14 cellular contexts compared by ENCODE assay signal in genomic region chr12:116133149-116133548, GRCh38.
DNase-seq lines count a peak whose midpoint lies in the region; ATAC-seq and TF ChIP-seq lines count a peak whose summit lies in the region.
"Had no signal": no experiment of that assay in that cellular context is flagged by ENCODE, and none has a peak within 500 bp of the region (broad histone marks: within the 10 kb centered on the region; RNA-seq: fewer than 3 reads in every experiment).

No MANE protein-coding gene starts in this region.

- H3K4me1 ChIP-seq in hepatocyte (ENCODE audit: insufficient read depth): peaks cover 25% of the 10 kb centered on the region

- no peaks in the 10 kb centered on the region for H3K27me3 ChIP-seq in hepatocyte
- H3K27me3 ChIP-seq: spleen had no signal

- no peak overlapping the region for H3K4me3 Mint-ChIP-seq in activated T-cell treated with anti-CD3 and anti-CD28 coated beads, Interleukin-2, amount 50 U/mL, for 24 hours
- no peak overlapping the region for H3K4me3 Mint-ChIP-seq in stimulated activated naive B cell treated with anti-CD40 and anti-IgM and Interleukin-4, amounts not matched to agents 10 μg/mL and 1 μg/mL and 100 μg/mL, for 72 hours

- no peaks in the 10 kb centered on the region for H3K36me3 Mint-ChIP-seq in activated T-cell treated with anti-CD3 and anti-CD28 coated beads, Interleukin-2, amount 50 U/mL, for 24 hours (ENCODE audit: low read depth)
- H3K36me3 Mint-ChIP-seq in stimulated activated naive B cell treated with anti-CD40 and anti-IgM and Interleukin-4, amounts not matched to agents 10 μg/mL and 1 μg/mL and 100 μg/mL, for 72 hours: no peaks in the 10 kb centered on the region
- H3K36me3 Mint-ChIP-seq: CD4-positive, CD25-positive, alpha-beta regulatory T cell had no signal

- H3K36me3 ChIP-seq in hepatocyte (replicated peaks; ENCODE audit: insufficient read depth, low read depth): no peaks in the 10 kb centered on the region
- H3K36me3 ChIP-seq: spleen had no signal

- H4K20me1 ChIP-seq in hepatocyte (ENCODE audit: insufficient read depth, poor library complexity, severe bottlenecking): peaks cover 94% of the 10 kb centered on the region

- no peak for TF ChIP-seq CTCF in hepatocyte (IDR thresholded peaks at IDR 0.05; ENCODE audit: poor library complexity)

- no peaks in the 10 kb centered on the region for H3K9me2 ChIP-seq in hepatocyte (replicated peaks; ENCODE audit: insufficient read depth)

- DNase-seq in activated T-cell treated with anti-CD3 and anti-CD28 coated beads, Interleukin-2, amount 50 U/mL, for 24 hours: no peak
- DNase-seq in activated T-cell treated with anti-CD3 and anti-CD28 coated beads for 4 hours (no peak), SIG-M5 (lab: John Stamatoyannopoulos, UW) (peak; percentile 34), hepatocyte (ENCODE audit: low spot score) (no peak)
- no peak for DNase-seq in stimulated activated naive B cell treated with anti-CD40 and anti-IgM and Interleukin-4, amounts not matched to agents 10 μg/mL and 1 μg/mL and 100 μg/mL, for 72 hours
- DNase-seq in stimulated activated CD4-positive, alpha-beta T cell treated with anti-CD3 and anti-CD28 coated beads, Interleukin-2, amount 100 ng/mL, for 24 hours: no peak
- DNase-seq: CD4-positive, CD25-positive, alpha-beta regulatory T cell; dermis blood vessel endothelial cell; hippocampal formation; NCI-H1417; NK-92 treated with Interleukin-12 subunit alpha and Interleukin-12 subunit beta, amount 100 ng/mL, for 24 hours; spleen had no signal

- no peak overlapping the region for H3K4me3 ChIP-seq in hepatocyte
- H3K4me3 ChIP-seq: spleen had no signal

- no peaks in the 10 kb centered on the region for H3K9me3 Mint-ChIP-seq in activated T-cell treated with anti-CD3 and anti-CD28 coated beads, Interleukin-2, amount 50 U/mL, for 24 hours
- H3K9me3 Mint-ChIP-seq in stimulated activated naive B cell treated with anti-CD40 and anti-IgM and Interleukin-4, amounts not matched to agents 10 μg/mL and 1 μg/mL and 100 μg/mL, for 72 hours: no peaks in the 10 kb centered on the region
- H3K9me3 Mint-ChIP-seq: CD4-positive, CD25-positive, alpha-beta regulatory T cell had no signal

- peaks cover 98% of the 10 kb centered on the region for H3K79me2 ChIP-seq in hepatocyte

- no peak overlapping the region for H3K27ac ChIP-seq in hepatocyte

- H3K4me2 ChIP-seq in hepatocyte: peak overlapping the region; percentile 29

- H3K9me3 ChIP-seq in hepatocyte (ENCODE audit: low read depth): no peaks in the 10 kb centered on the region
- H3K9me3 ChIP-seq: spleen had no signal

- no peak overlapping the region for H2AFZ ChIP-seq in hepatocyte

- peak; percentile 38 for ATAC-seq in stimulated activated naive B cell treated with anti-CD40 and anti-IgM and Interleukin-4, amounts not matched to agents 10 μg/mL and 1 μg/mL and 100 μg/mL, for 72 hours (replicated peaks)
- ATAC-seq in HG03135 (IDR thresholded peaks at IDR 0.05; ENCODE audit: unreplicated experiment) (no peak), GM18909 (IDR thresholded peaks at IDR 0.05; ENCODE audit: poor library complexity, unreplicated experiment) (no peak)

- 80% methylated on average over 2 of the region's 2 CpGs for WGBS in hepatocyte (ENCODE audit: low lambda C conversion rate, missing lambda C conversion rate)

- no peaks in the 10 kb centered on the region for H3K27me3 Mint-ChIP-seq in activated T-cell treated with anti-CD3 and anti-CD28 coated beads, Interleukin-2, amount 50 U/mL, for 24 hours
- no peaks in the 10 kb centered on the region for H3K27me3 Mint-ChIP-seq in stimulated activated naive B cell treated with anti-CD40 and anti-IgM and Interleukin-4, amounts not matched to agents 10 μg/mL and 1 μg/mL and 100 μg/mL, for 72 hours
- H3K27me3 Mint-ChIP-seq: CD4-positive, CD25-positive, alpha-beta regulatory T cell had no signal

- peak overlapping the region; percentile 52 for H3K27ac Mint-ChIP-seq in activated T-cell treated with anti-CD3 and anti-CD28 coated beads, Interleukin-2, amount 50 U/mL, for 24 hours
- H3K27ac Mint-ChIP-seq in stimulated activated naive B cell treated with anti-CD40 and anti-IgM and Interleukin-4, amounts not matched to agents 10 μg/mL and 1 μg/mL and 100 μg/mL, for 72 hours: no peak overlapping the region

- H3K4me1 Mint-ChIP-seq in activated T-cell treated with anti-CD3 and anti-CD28 coated beads, Interleukin-2, amount 50 U/mL, for 24 hours (ENCODE audit: low read depth): peaks cover 78% of the 10 kb centered on the region
- H3K4me1 Mint-ChIP-seq in stimulated activated naive B cell treated with anti-CD40 and anti-IgM and Interleukin-4, amounts not matched to agents 10 μg/mL and 1 μg/mL and 100 μg/mL, for 72 hours: peaks cover 41 to 72% of the 10 kb centered on the region in 2 donors

Comparison
In these comparisons a context has a peak if more than half of its experiments do, and no peak if none do; other contexts are left out.
1. ATAC-seq: peak in stimulated activated naive B cell treated with anti-CD40 and anti-IgM and Interleukin-4, amounts not matched to agents 10 μg/mL and 1 μg/mL and 100 μg/mL, for 72 hours (2 of 2); none in HG03135 (single experiment) and GM18909 (single experiment).